In genomic region chr10:58627392-58627791, GRCh38 we compare ENCODE assay signal across 22 cellular contexts.
"Had no signal": no experiment of that assay in that cellular context is flagged by ENCODE, and none has a peak within 500 bp of the region (broad histone marks: within the 10 kb centered on the region; RNA-seq: fewer than 3 reads in every experiment).

No MANE protein-coding gene starts in this region.

- H3K27me3 ChIP-seq: dorsolateral prefrontal cortex, esophagus muscularis mucosa, foreskin keratinocyte, gastroesophageal sphincter, heart left ventricle, hepatocyte, left lung had no signal

- DNase-seq: dermis blood vessel endothelial cell; dorsolateral prefrontal cortex; effector CD4-positive, alpha-beta T cell; effector memory CD4-positive, alpha-beta T cell; foreskin keratinocyte; heart left ventricle; hypothalamus; immature natural killer cell; left cardiac atrium; left lung; left ventricle myocardium superior; lower lobe of right lung; mesenchymal stem cell; mucosa of descending colon; naive B cell had no signal

- H3K4me1 ChIP-seq: esophagus muscularis mucosa, foreskin keratinocyte, gastroesophageal sphincter, left lung, lower lobe of right lung had no signal

- H3K4me2 ChIP-seq: hepatocyte had no signal

- ATAC-seq: foreskin keratinocyte, gastroesophageal sphincter, heart left ventricle, left cardiac atrium, left lung, left ventricle myocardium superior, lower lobe of right lung, mucosa of descending colon had no signal

- H2AFZ ChIP-seq: hepatocyte had no signal

- FAIRE-seq: frontal cortex, islet of Langerhans, keratinocyte had no signal

- H3K9me3 ChIP-seq: esophagus muscularis mucosa, gastroesophageal sphincter, heart left ventricle, left lung, lower lobe of right lung, mucosa of descending colon had no signal

- H3K4me3 ChIP-seq: coronary artery, dorsolateral prefrontal cortex, esophagus muscularis mucosa, gastroesophageal sphincter, heart left ventricle, hepatocyte, left lung, lower lobe of right lung, mucosa of descending colon had no signal

- H3K27ac ChIP-seq: coronary artery, dorsolateral prefrontal cortex, esophagus muscularis mucosa, foreskin keratinocyte, gastroesophageal sphincter, heart left ventricle, hepatocyte, left lung, lower lobe of right lung had no signal

- H3K36me3 ChIP-seq: esophagus muscularis mucosa, gastroesophageal sphincter, heart left ventricle, left lung, lower lobe of right lung had no signal
